ENCODE assay signal across 22 cellular contexts in genomic region chr1:84835169-84835568, GRCh38. TPM values are rescaled to one million over a fixed set of nuclear protein-coding genes. Genes with fewer than 3 reads are reported as not detected.
DNase-seq lines count a peak whose midpoint lies in the region; ATAC-seq, FAIRE-seq and TF ChIP-seq lines count a peak whose summit lies in the region.
"Had no signal": no experiment of that assay in that cellular context is flagged by ENCODE, and none has a peak within 500 bp of the region (broad histone marks: within the 10 kb centered on the region; RNA-seq: fewer than 3 reads in every experiment).

No MANE protein-coding gene starts in this region.

- WGBS in esophagus muscularis mucosa = 87% methylated on average over 7 of the region's 7 CpGs

- no peaks in the 10 kb centered on the region for H3K9me3 ChIP-seq in astrocyte (ENCODE audit: insufficient read depth, low read depth, low read length)
- H3K9me3 ChIP-seq in esophagus muscularis mucosa = no peaks in the 10 kb centered on the region
- H3K9me3 ChIP-seq in CD4-positive, alpha-beta memory T cell (ENCODE audit: control insufficient read depth in 1 of 2, low read length in 2 of 2) = no peaks in the 10 kb centered on the region
- H3K9me3 ChIP-seq: BLaER1, vagina had no signal

- H3K4me1 Mint-ChIP-seq in astrocyte (ENCODE audit: low read depth, unreplicated experiment) (no peaks in the 10 kb centered on the region), CD14-positive monocyte (no peaks in the 10 kb centered on the region)
- no peaks in the 10 kb centered on the region for H3K4me1 Mint-ChIP-seq in CD4-positive, alpha-beta memory T cell
- H3K4me1 Mint-ChIP-seq: activated naive CD4-positive, alpha-beta T cell treated with anti-CD3 and anti-CD28 coated beads, Interleukin-2, amount 50 U/mL, for 24 hours; naive B cell had no signal

- no peak for ATAC-seq in Right ventricle myocardium superior (ENCODE audit: poor library complexity)
- ATAC-seq: left ventricle myocardium superior; stimulated activated naive CD8-positive, alpha-beta T cell treated with anti-CD3 and anti-CD28 coated beads, Interleukin-15, Interleukin-2, amounts not matched to agents 100 U/mL and 50 U/mL, for 24 hours had no signal

- no peaks in the 10 kb centered on the region for H4K20me1 ChIP-seq in astrocyte (ENCODE audit: insufficient read depth, low read length)
- H4K20me1 ChIP-seq: BLaER1 had no signal

- no peaks in the 10 kb centered on the region for H3K27me3 Mint-ChIP-seq in astrocyte (ENCODE audit: low read depth, unreplicated experiment)
- peaks cover 0 to 4% (median 3%) of the 10 kb centered on the region in 3 donors for H3K27me3 Mint-ChIP-seq in CD14-positive monocyte (ENCODE audit: low read depth in 3 of 3)
- no peaks in the 10 kb centered on the region for H3K27me3 Mint-ChIP-seq in CD4-positive, alpha-beta memory T cell
- H3K27me3 Mint-ChIP-seq: activated naive CD4-positive, alpha-beta T cell treated with anti-CD3 and anti-CD28 coated beads, Interleukin-2, amount 50 U/mL, for 24 hours had no signal

- H3K4me2 ChIP-seq in astrocyte (ENCODE audit: low read length) = no peak overlapping the region
- H3K4me2 ChIP-seq: BLaER1 had no signal

- DNase-seq in LNCaP clone FGC (ENCODE audit: low read depth) = peak; percentile 89
- peak; percentile 19 for DNase-seq in astrocyte (ENCODE audit: low read depth)
- peak; percentile 17 for DNase-seq in esophagus muscularis mucosa (ENCODE audit: extremely low spot score)
- no peak for DNase-seq in H4 (ENCODE audit: low spot score)
- no peak for DNase-seq in CD14-positive monocyte (ENCODE audit: low spot score)
- DNase-seq in Right ventricle myocardium superior = no peak
- DNase-seq in CD4-positive, alpha-beta memory T cell = no peak
- DNase-seq: activated CD4-positive, CD25-positive, alpha-beta regulatory T cell; aorta; islet precursor cell; KG1; left ventricle myocardium superior; naive B cell; NCI-H510A; stimulated activated naive CD8-positive, alpha-beta T cell treated with anti-CD3 and anti-CD28 coated beads, Interleukin-15, Interleukin-2, amounts not matched to agents 100 U/mL and 50 U/mL, for 24 hours; T1000 had no signal

- no peak overlapping the region for H2AFZ ChIP-seq in astrocyte (ENCODE audit: low read depth, low read length)

- no peak overlapping the region for H3K4me3 Mint-ChIP-seq in astrocyte (ENCODE audit: unreplicated experiment)
- no peak overlapping the region for H3K4me3 Mint-ChIP-seq in CD14-positive monocyte
- no peak overlapping the region for H3K4me3 Mint-ChIP-seq in CD4-positive, alpha-beta memory T cell
- H3K4me3 Mint-ChIP-seq: activated naive CD4-positive, alpha-beta T cell treated with anti-CD3 and anti-CD28 coated beads, Interleukin-2, amount 50 U/mL, for 24 hours; naive B cell had no signal

- H3K4me1 ChIP-seq in astrocyte (ENCODE audit: insufficient read depth, low read length) = no peaks in the 10 kb centered on the region
- H3K4me1 ChIP-seq in esophagus muscularis mucosa = no peaks in the 10 kb centered on the region
- no peaks in the 10 kb centered on the region for H3K4me1 ChIP-seq in CD4-positive, alpha-beta memory T cell (ENCODE audit: insufficient read depth, low read length)
- H3K4me1 ChIP-seq: BLaER1 had no signal

- H3K36me3 Mint-ChIP-seq in astrocyte (ENCODE audit: low read depth, unreplicated experiment) = no peaks in the 10 kb centered on the region
- H3K36me3 Mint-ChIP-seq in CD14-positive monocyte = no peaks in the 10 kb centered on the region
- no peaks in the 10 kb centered on the region for H3K36me3 Mint-ChIP-seq in CD4-positive, alpha-beta memory T cell
- H3K36me3 Mint-ChIP-seq: activated naive CD4-positive, alpha-beta T cell treated with anti-CD3 and anti-CD28 coated beads, Interleukin-2, amount 50 U/mL, for 24 hours; naive B cell had no signal

- TF ChIP-seq CTCF in 22Rv1 (IDR thresholded peaks at IDR 0.05) (no peak), LNCaP clone FGC (IDR thresholded peaks at IDR 0.05; ENCODE audit: control insufficient read depth, extremely low read depth, insufficient read depth) (no peak), astrocyte (IDR thresholded peaks at IDR 0.05; ENCODE audit: insufficient read depth, low read depth, low read length) (no peak), esophagus muscularis mucosa (IDR thresholded peaks at IDR 0.05) (no peak), CD14-positive monocyte (IDR thresholded peaks at IDR 0.05) (no peak)

- H3K9ac ChIP-seq in astrocyte (ENCODE audit: low read length) = no peak overlapping the region
- H3K9ac ChIP-seq: BLaER1 had no signal

- CTCF ChIA-PET in CD4-positive, alpha-beta memory T cell (lab: Charles Lee; ENCODE audit: partially characterized antibody) = no interaction called here

- POLR2A ChIA-PET in CD4-positive, alpha-beta memory T cell (lab: Charles Lee; ENCODE audit: partially characterized antibody) = no interaction called here

- TF ChIP-seq EP300 in esophagus muscularis mucosa (IDR thresholded peaks at IDR 0.05) = no peak

- H3K9me3 Mint-ChIP-seq in astrocyte (ENCODE audit: unreplicated experiment) = no peaks in the 10 kb centered on the region
- H3K9me3 Mint-ChIP-seq in CD14-positive monocyte = no peaks in the 10 kb centered on the region
- no peaks in the 10 kb centered on the region for H3K9me3 Mint-ChIP-seq in CD4-positive, alpha-beta memory T cell
- H3K9me3 Mint-ChIP-seq: activated naive CD4-positive, alpha-beta T cell treated with anti-CD3 and anti-CD28 coated beads, Interleukin-2, amount 50 U/mL, for 24 hours; naive B cell had no signal

- no peaks in the 10 kb centered on the region for H3K79me2 ChIP-seq in astrocyte (ENCODE audit: insufficient read depth, low read length)

- H3K27me3 ChIP-seq in astrocyte (ENCODE audit: insufficient read depth, low read length) (no peaks in the 10 kb centered on the region), esophagus muscularis mucosa (no peaks in the 10 kb centered on the region)
- H3K27me3 ChIP-seq in CD4-positive, alpha-beta memory T cell (ENCODE audit: insufficient read depth, low read length) = no peaks in the 10 kb centered on the region
- H3K27me3 ChIP-seq: BLaER1, vagina had no signal

- H3K36me3 ChIP-seq in astrocyte (ENCODE audit: insufficient read depth, low read length) = no peaks in the 10 kb centered on the region
- no peaks in the 10 kb centered on the region for H3K36me3 ChIP-seq in esophagus muscularis mucosa
- H3K36me3 ChIP-seq in CD4-positive, alpha-beta memory T cell (ENCODE audit: insufficient read depth, low read length) = no peaks in the 10 kb centered on the region
- H3K36me3 ChIP-seq: BLaER1, vagina had no signal

- no peak overlapping the region for H3K27ac Mint-ChIP-seq in astrocyte (ENCODE audit: unreplicated experiment)
- peak overlapping the region in 1 of 7 donors; percentile 19 for H3K27ac Mint-ChIP-seq in CD14-positive monocyte
- H3K27ac Mint-ChIP-seq in CD4-positive, alpha-beta memory T cell = no peak overlapping the region
- H3K27ac Mint-ChIP-seq: activated naive CD4-positive, alpha-beta T cell treated with anti-CD3 and anti-CD28 coated beads, Interleukin-2, amount 50 U/mL, for 24 hours; naive B cell had no signal

- no peak for FAIRE-seq in astrocyte (lab: Jason Lieb, UNC)
- FAIRE-seq: GM18507 had no signal

- intact Hi-C loops in esophagus muscularis mucosa (cut with DNase I) = no loop called here
- intact Hi-C loops in CD14-positive monocyte (cut with micrococcal nuclease) = loop anchor here in 1 of 2 donors (10.0 kb wide), 1 partner anchor 50 kb away; no protein-coding TSS in a partner anchor
- intact Hi-C loops in Right ventricle myocardium superior (cut with DNase I) = no loop called here
- intact Hi-C loops in CD4-positive, alpha-beta memory T cell (cut with micrococcal nuclease) = no loop called here

- no peak overlapping the region for H3K4me3 ChIP-seq in LNCaP clone FGC (ENCODE audit: low read depth, low read length)
- H3K4me3 ChIP-seq in astrocyte (ENCODE audit: insufficient read depth, low read depth, low read length) = no peak overlapping the region
- no peak overlapping the region for H3K4me3 ChIP-seq in esophagus muscularis mucosa
- no peak overlapping the region for H3K4me3 ChIP-seq in CD4-positive, alpha-beta memory T cell (ENCODE audit: low read length in 2 of 2)
- H3K4me3 ChIP-seq: BLaER1, vagina had no signal

- no peak for TF ChIP-seq POLR2A in esophagus muscularis mucosa (IDR thresholded peaks at IDR 0.05; ENCODE audit: low read depth)

- H3K27ac ChIP-seq in 22Rv1 (peak overlapping the region; percentile 96), astrocyte (ENCODE audit: low read depth, low read length) (no peak overlapping the region), esophagus muscularis mucosa (replicated peaks in 1 of 4) (no peak overlapping the region)
- no peak overlapping the region for H3K27ac ChIP-seq in CD4-positive, alpha-beta memory T cell (ENCODE audit: low read depth, low read length)
- H3K27ac ChIP-seq: BLaER1, vagina had no signal

RNA-seq across cellular contexts. Expression of gene LPAR3, which starts 57.8 kb away (rescaled TPM):
- total RNA-seq in astrocyte = 0.70 and 0.91 TPM in 2 replicates
- under 1 TPM in 2 of 4 donors, not detected in 2; 0.19 to 0.33 TPM for total RNA-seq in esophagus muscularis mucosa
- total RNA-seq in H4 (2014; rRNA removed; shearing (Covaris generic)) = 0.27 TPM in 1 of 2 replicates, not detected in the other
- not detected for polyA plus RNA-seq in CD14-positive monocyte
- total RNA-seq in Right ventricle myocardium superior = 16.9 TPM
- total RNA-seq in CD4-positive, alpha-beta memory T cell = 1 to 10 TPM; 3.7 to 4.1 TPM
- polyA plus RNA-seq in CD4-positive, alpha-beta memory T cell = 1 to 10 TPM; 2.4 to 2.5 TPM
- total RNA-seq: pulmonary artery endothelial cell had no signal

Comparison
In these comparisons a context has a peak if more than half of its experiments do, and no peak if none do; other contexts are left out.
1. DNase-seq: peak in LNCaP clone FGC (single experiment), astrocyte (single experiment) and esophagus muscularis mucosa (single experiment); none in H4 (single experiment), CD14-positive monocyte (single experiment), Right ventricle myocardium superior (single experiment) and CD4-positive, alpha-beta memory T cell (0 of 5).